ENCODE assay signal across 1 cellular context in genomic region chr20:59232618-59233017, GRCh38.
TF ChIP-seq lines count a peak whose summit lies in the region.

No MANE protein-coding gene starts in this region.

TF ChIP-seq in SK-N-SH, 30 proteins besides CTCF, POLR2A, EP300 and RAD21 (continued from another document):
- no peak for TF ChIP-seq ZBTB33 (IDR thresholded peaks at IDR 0.05; ENCODE audit: borderline replicate concordance, low read depth)
- TF ChIP-seq IRF3 (IDR thresholded peaks at IDR 0.05; ENCODE audit: low read depth, low read length): no peak
- TF ChIP-seq EZH2phosphoT487 (IDR thresholded peaks at IDR 0.05; ENCODE audit: borderline replicate concordance, low read depth): no peak
- TF ChIP-seq CHD2 (IDR thresholded peaks at IDR 0.05; ENCODE audit: low read length, partially characterized antibody): no peak
- TF ChIP-seq FOSL2 (IDR thresholded peaks at IDR 0.05; ENCODE audit: borderline replicate concordance, low read depth): no peak
- no peak for TF ChIP-seq YY1 (IDR thresholded peaks at IDR 0.05; ENCODE audit: low read depth)
- TF ChIP-seq, protein P1, sequence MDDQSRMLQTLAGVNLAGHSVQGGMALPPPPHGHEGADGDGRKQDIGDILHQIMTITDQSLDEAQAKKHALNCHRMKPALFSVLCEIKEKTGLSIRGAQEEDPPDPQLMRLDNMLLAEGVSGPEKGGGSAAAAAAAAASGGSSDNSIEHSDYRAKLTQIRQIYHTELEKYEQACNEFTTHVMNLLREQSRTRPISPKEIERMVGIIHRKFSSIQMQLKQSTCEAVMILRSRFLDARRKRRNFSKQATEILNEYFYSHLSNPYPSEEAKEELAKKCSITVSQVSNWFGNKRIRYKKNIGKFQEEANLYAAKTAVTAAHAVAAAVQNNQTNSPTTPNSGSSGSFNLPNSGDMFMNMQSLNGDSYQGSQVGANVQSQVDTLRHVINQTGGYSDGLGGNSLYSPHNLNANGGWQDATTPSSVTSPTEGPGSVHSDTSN (IDR thresholded peaks at IDR 0.05): 0 out of 2 replicates have a peak, but pooled peaks have one; percentile 8
- no peak for TF ChIP-seq NRF1 (IDR thresholded peaks at IDR 0.05; ENCODE audit: low read depth, low read length)
- TF ChIP-seq FOXM1 (IDR thresholded peaks at IDR 0.05; ENCODE audit: low read depth): no peak
- no peak for TF ChIP-seq GATA2 (CRISPR knock-in tag; IDR thresholded peaks at IDR 0.05)
- no peak for TF ChIP-seq ELF1 (IDR thresholded peaks at IDR 0.05)
- no peak for TF ChIP-seq TEAD4 (IDR thresholded peaks at IDR 0.05; ENCODE audit: borderline replicate concordance, insufficient read depth)
- TF ChIP-seq, protein P2, sequence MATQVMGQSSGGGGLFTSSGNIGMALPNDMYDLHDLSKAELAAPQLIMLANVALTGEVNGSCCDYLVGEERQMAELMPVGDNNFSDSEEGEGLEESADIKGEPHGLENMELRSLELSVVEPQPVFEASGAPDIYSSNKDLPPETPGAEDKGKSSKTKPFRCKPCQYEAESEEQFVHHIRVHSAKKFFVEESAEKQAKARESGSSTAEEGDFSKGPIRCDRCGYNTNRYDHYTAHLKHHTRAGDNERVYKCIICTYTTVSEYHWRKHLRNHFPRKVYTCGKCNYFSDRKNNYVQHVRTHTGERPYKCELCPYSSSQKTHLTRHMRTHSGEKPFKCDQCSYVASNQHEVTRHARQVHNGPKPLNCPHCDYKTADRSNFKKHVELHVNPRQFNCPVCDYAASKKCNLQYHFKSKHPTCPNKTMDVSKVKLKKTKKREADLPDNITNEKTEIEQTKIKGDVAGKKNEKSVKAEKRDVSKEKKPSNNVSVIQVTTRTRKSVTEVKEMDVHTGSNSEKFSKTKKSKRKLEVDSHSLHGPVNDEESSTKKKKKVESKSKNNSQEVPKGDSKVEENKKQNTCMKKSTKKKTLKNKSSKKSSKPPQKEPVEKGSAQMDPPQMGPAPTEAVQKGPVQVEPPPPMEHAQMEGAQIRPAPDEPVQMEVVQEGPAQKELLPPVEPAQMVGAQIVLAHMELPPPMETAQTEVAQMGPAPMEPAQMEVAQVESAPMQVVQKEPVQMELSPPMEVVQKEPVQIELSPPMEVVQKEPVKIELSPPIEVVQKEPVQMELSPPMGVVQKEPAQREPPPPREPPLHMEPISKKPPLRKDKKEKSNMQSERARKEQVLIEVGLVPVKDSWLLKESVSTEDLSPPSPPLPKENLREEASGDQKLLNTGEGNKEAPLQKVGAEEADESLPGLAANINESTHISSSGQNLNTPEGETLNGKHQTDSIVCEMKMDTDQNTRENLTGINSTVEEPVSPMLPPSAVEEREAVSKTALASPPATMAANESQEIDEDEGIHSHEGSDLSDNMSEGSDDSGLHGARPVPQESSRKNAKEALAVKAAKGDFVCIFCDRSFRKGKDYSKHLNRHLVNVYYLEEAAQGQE (IDR thresholded peaks at IDR 0.05; ENCODE audit: low read depth, low read length): no peak
- no peak for TF ChIP-seq SMC3 (IDR thresholded peaks at IDR 0.05; ENCODE audit: low read depth, low read length)
- no peak for TF ChIP-seq RCOR1 (IDR thresholded peaks at IDR 0.05; ENCODE audit: low read length)
- no peak for TF ChIP-seq MEF2A (IDR thresholded peaks at IDR 0.05; ENCODE audit: borderline replicate concordance, low read depth)
TF ChIP-seq in SK-N-SH: peak in this region for 3.
